Comparison of ENCODE assay signal across 8 cellular contexts in genomic region chr2:187138240-187138639, GRCh38.
DNase-seq lines count a peak whose midpoint lies in the region; ATAC-seq, FAIRE-seq and TF ChIP-seq lines count a peak whose summit lies in the region.
"Had no signal": no experiment of that assay in that cellular context is flagged by ENCODE, and none has a peak within 500 bp of the region (broad histone marks: within the 10 kb centered on the region; RNA-seq: fewer than 3 reads in every experiment).

No MANE protein-coding gene starts in this region.

- FAIRE-seq in GM18507 (lab: Jason Lieb, UNC) (peak; percentile 65), GM12878 (lab: Jason Lieb, UNC) (no peak), HepG2 (lab: Jason Lieb, UNC) (peak; percentile 59)

- intact Hi-C loops in GM12878 (cut with micrococcal nuclease; ENCODE audit: unreplicated experiment) (loop anchor here (1.0 to 5.0 kb wide), 3 partner anchors 159 to 315 kb away; no protein-coding TSS in a partner anchor), HepG2 (cut with micrococcal nuclease; ENCODE audit: unreplicated experiment) (loop anchor here (1.0 to 5.0 kb wide), 2 partner anchors 315 to 704 kb away; no protein-coding TSS in a partner anchor), spleen (cut with DNase I; ENCODE audit: low total_unique reads) (no loop called here)

- DNase-seq in GM18507 (ENCODE audit: extremely low spot score, insufficient read length, low read depth) (no peak), GM12878 (ENCODE audit: low read depth, low spot score) (no peak), HepG2 (ENCODE audit: low spot score) (peak; percentile 37), DMS79 (lab: John Stamatoyannopoulos, UW) (no peak), spleen (no peak)
- DNase-seq: activated B cell treated with CpG ODN at 0.5 μM for 24 hours had no signal

- SMC1A ChIA-PET in GM12878 (lab: Charles Lee; ENCODE audit: uncharacterized antibody, unreplicated experiment): interaction anchor here (0.6 to 2.0 kb wide), 10 partner anchors 10 to 345 kb away, joined by 3 to 15 read pairs (median 4); partner anchors contain the start of gene CALCRL

- H3K4me1 ChIP-seq in GM12878 (ENCODE audit: control insufficient read depth, insufficient read depth, low read length) (no peaks in the 10 kb centered on the region), HepG2 (ENCODE audit: insufficient read depth, low read length) (no peaks in the 10 kb centered on the region), spleen (no peaks in the 10 kb centered on the region)

- H3K4me2 ChIP-seq in GM12878 (ENCODE audit: control insufficient read depth, insufficient read depth) (no peak overlapping the region), HepG2 (ENCODE audit: low read depth, low read length) (no peak overlapping the region)

- H2AFZ ChIP-seq in GM12878 (ENCODE audit: control insufficient read depth, low read depth, low read length): no peak overlapping the region
- H2AFZ ChIP-seq in HepG2 (ENCODE audit: low read length): no peak overlapping the region

- CTCF ChIA-PET in GM12878 (lab: Yijun Ruan, JAX): interaction anchor here (0.7 to 2.4 kb wide), 13 partner anchors 15 to 328 kb away, joined by 4 to 23 read pairs (median 4); partner anchors contain the start of gene CALCRL
- CTCF ChIA-PET in HepG2 (lab: Yijun Ruan, JAX; ENCODE audit: low intra/inter-chr PET ratio, low total read pairs): interaction anchor here (1.8 kb wide), 1 partner anchor 315 kb away, joined by 6 read pairs; no protein-coding TSS in a partner anchor

- no peaks in the 10 kb centered on the region for H3K27me3 ChIP-seq in GM12878 (replicated peaks in 1 of 2; ENCODE audit: control insufficient read depth in 2 of 2, insufficient read depth in 2 of 2, low read length in 1 of 2)
- no peaks in the 10 kb centered on the region for H3K27me3 ChIP-seq in HepG2 (ENCODE audit: control insufficient read depth in 1 of 2, insufficient read depth in 2 of 2, low read length in 2 of 2)
- no peaks in the 10 kb centered on the region for H3K27me3 ChIP-seq in spleen (replicated peaks in 1 of 7)

- H3K9ac ChIP-seq in GM12878 (ENCODE audit: control insufficient read depth, insufficient read depth, low read length) (no peak overlapping the region), HepG2 (ENCODE audit: insufficient read depth, low read depth, low read length) (no peak overlapping the region)

- ATAC-seq in HG03571 (IDR thresholded peaks at IDR 0.05; ENCODE audit: unreplicated experiment) (peak; percentile 59), GM12878 (peak; percentile 91), HepG2 (peak; percentile 92), HG02678 (IDR thresholded peaks at IDR 0.05; ENCODE audit: unreplicated experiment) (no peak)

- TF ChIP-seq RAD21 in GM12878 (IDR thresholded peaks at IDR 0.05; ENCODE audit: insufficient read depth, low read depth, low read length) (peak; percentile 77), HepG2 (CRISPR knock-in tag; IDR thresholded peaks at IDR 0.05) (no peak)

- BruUV-seq in GM12878 (replicated peaks; lab: Mats Ljungman, UMichigan): no TSS peak
- no TSS peak for BruUV-seq in HepG2 (replicated peaks; lab: Mats Ljungman, UMichigan)

- no peak for TF ChIP-seq POLR2A in GM12878 (IDR thresholded peaks at IDR 0.05; ENCODE audit: low read depth, low read length)
- no peak for TF ChIP-seq POLR2A in HepG2 (IDR thresholded peaks at IDR 0.05; ENCODE audit: insufficient read depth in 1 of 2, low read depth in 2 of 2, low read length in 2 of 2)
- TF ChIP-seq POLR2A in spleen (IDR thresholded peaks at IDR 0.05): no peak

- no peak for TF ChIP-seq EP300 in GM12878 (IDR thresholded peaks at IDR 0.05; ENCODE audit: borderline replicate concordance in 1 of 2, control insufficient read depth in 1 of 2, low read depth in 2 of 2, low read length in 2 of 2)
- no peak for TF ChIP-seq EP300 in HepG2 (IDR thresholded peaks at IDR 0.05; ENCODE audit: low read depth in 2 of 2, low read length in 2 of 2)
- no peak for TF ChIP-seq EP300 in HepG2 (CRISPR knock-in tag; IDR thresholded peaks at IDR 0.05; ENCODE audit: borderline replicate concordance)

- H3K79me2 ChIP-seq in GM12878 (ENCODE audit: control insufficient read depth, insufficient read depth, low read length): no peaks in the 10 kb centered on the region
- H3K79me2 ChIP-seq in HepG2 (ENCODE audit: insufficient read depth, low read length): no peaks in the 10 kb centered on the region

- in situ Hi-C loops in GM12878 (cut with MboI): no loop called here
- in situ Hi-C loops in HepG2 (cut with HindIII; ENCODE audit: extremely low pct_ligation_motif_present, low pct_unique_long_range_greater_than_20kb): no loop called here

- H3K36me3 ChIP-seq in GM12878 (ENCODE audit: control insufficient read depth in 2 of 2, insufficient read depth in 2 of 2, low read length in 1 of 2): no peaks in the 10 kb centered on the region
- no peaks in the 10 kb centered on the region for H3K36me3 ChIP-seq in HepG2 (replicated peaks in 1 of 2; ENCODE audit: control insufficient read depth in 1 of 2, insufficient read depth in 2 of 2, low read length in 2 of 2)
- H3K36me3 ChIP-seq in spleen: no peaks in the 10 kb centered on the region

- RAD21 ChIA-PET in GM12878 (lab: Charles Lee; ENCODE audit: unreplicated experiment): interaction anchor here (0.6 to 2.8 kb wide), 16 partner anchors 20 to 1198 kb away, joined by 3 to 35 read pairs (median 5); partner anchors contain the start of gene CALCRL

- H3K9me3 ChIP-seq in GM12878 (replicated peaks; ENCODE audit: control insufficient read depth, insufficient read depth, low read length): no peaks in the 10 kb centered on the region
- H3K9me3 ChIP-seq in HepG2 (ENCODE audit: low read length): no peaks in the 10 kb centered on the region
- peaks cover 0 to 6% (median 0%) of the 10 kb centered on the region in 8 donors for H3K9me3 ChIP-seq in spleen

- no peak overlapping the region for H3K27ac ChIP-seq in GM12878 (ENCODE audit: control insufficient read depth, insufficient read depth)
- no peak overlapping the region for H3K27ac ChIP-seq in HepG2 (ENCODE audit: extremely low read length, insufficient read depth, low read length)
- H3K27ac ChIP-seq in spleen: no peak overlapping the region

- H4K20me1 ChIP-seq in GM12878 (ENCODE audit: control insufficient read depth, insufficient read depth) (no peaks in the 10 kb centered on the region), HepG2 (ENCODE audit: insufficient read depth, low read length) (no peaks in the 10 kb centered on the region)

- H3K4me3 ChIP-seq in GM12878 (no peak overlapping the region), HepG2 (replicated peaks in 1 of 3; ENCODE audit: insufficient read depth in 1 of 3, low read depth in 2 of 3, low read length in 3 of 3) (no peak overlapping the region), spleen (no peak overlapping the region)

- TF ChIP-seq CTCF in GM12878 (IDR thresholded peaks at IDR 0.05 in 2 of 3, conservative IDR thresholded peaks at IDR 0.05 in 1 of 3; ENCODE audit: control insufficient read depth in 2 of 3, extremely low read depth in 1 of 3, insufficient read depth in 1 of 3, low read depth in 3 of 3, low read length in 3 of 3) (peak; percentile 54 to 67 (median 65)), HepG2 (CRISPR knock-in tag; IDR thresholded peaks at IDR 0.05) (peak; percentile 64), spleen (IDR thresholded peaks at IDR 0.05 in 8 of 11, conservative IDR thresholded peaks at IDR 0.05 in 3 of 11) (peak in 5 of 11 experiments; percentile 14 to 39 (median 22))

- POLR2A ChIA-PET in GM12878 (lab: Charles Lee) (interaction anchor here (1.1 kb wide), 1 partner anchor 310 kb away, joined by 3 read pairs; the partner anchor contains the start of gene CALCRL), HepG2 (lab: Yijun Ruan, JAX) (no interaction called here)

- WGBS in GM12878 (ENCODE audit: insufficient coverage, insufficient replicate concordance, low lambda C conversion rate, missing lambda C conversion rate): 0% methylated on average over 1 of the region's 1 CpG
- 0% methylated on average over 1 of the region's 1 CpG for WGBS in HepG2 (ENCODE audit: low lambda C conversion rate)
- whole genome bisulfite sequencing in spleen, 5 donors: 45 to 54% (median 46%) methylated on average over 1 of the region's 1 CpG

TF ChIP-seq in GM12878, 131 proteins besides CTCF, POLR2A, EP300 and RAD21 (continues in another document):
- TF ChIP-seq CBX5 (IDR thresholded peaks at IDR 0.05; ENCODE audit: low read depth) (no peak), IKZF1 (conservative IDR thresholded peaks at IDR 0.05) (no peak), PAX8 (IDR thresholded peaks at IDR 0.05) (no peak)
- TF ChIP-seq, protein P1, sequence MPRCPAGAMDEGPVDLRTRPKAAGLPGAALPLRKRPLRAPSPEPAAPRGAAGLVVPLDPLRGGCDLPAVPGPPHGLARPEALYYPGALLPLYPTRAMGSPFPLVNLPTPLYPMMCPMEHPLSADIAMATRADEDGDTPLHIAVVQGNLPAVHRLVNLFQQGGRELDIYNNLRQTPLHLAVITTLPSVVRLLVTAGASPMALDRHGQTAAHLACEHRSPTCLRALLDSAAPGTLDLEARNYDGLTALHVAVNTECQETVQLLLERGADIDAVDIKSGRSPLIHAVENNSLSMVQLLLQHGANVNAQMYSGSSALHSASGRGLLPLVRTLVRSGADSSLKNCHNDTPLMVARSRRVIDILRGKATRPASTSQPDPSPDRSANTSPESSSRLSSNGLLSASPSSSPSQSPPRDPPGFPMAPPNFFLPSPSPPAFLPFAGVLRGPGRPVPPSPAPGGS (IDR thresholded peaks at IDR 0.05; ENCODE audit: borderline replicate concordance, insufficient read depth, low read depth, low read length, poor library complexity, severe bottlenecking): no peak

TF ChIP-seq in HepG2, 621 proteins besides CTCF, POLR2A, EP300 and RAD21:
- TF ChIP-seq SMC3 (IDR thresholded peaks at IDR 0.05; ENCODE audit: low read length) (peak; percentile 46; the same call in 1 of the 2 replicates), STAG1 (CRISPR knock-in tag; IDR thresholded peaks at IDR 0.05) (peak; percentile 52), FOXM1 (CRISPR knock-in tag; IDR thresholded peaks at IDR 0.05) (no peak), ZNF20 (CRISPR knock-in tag; IDR thresholded peaks at IDR 0.05) (no peak)
